In the genomic region with DNA sequence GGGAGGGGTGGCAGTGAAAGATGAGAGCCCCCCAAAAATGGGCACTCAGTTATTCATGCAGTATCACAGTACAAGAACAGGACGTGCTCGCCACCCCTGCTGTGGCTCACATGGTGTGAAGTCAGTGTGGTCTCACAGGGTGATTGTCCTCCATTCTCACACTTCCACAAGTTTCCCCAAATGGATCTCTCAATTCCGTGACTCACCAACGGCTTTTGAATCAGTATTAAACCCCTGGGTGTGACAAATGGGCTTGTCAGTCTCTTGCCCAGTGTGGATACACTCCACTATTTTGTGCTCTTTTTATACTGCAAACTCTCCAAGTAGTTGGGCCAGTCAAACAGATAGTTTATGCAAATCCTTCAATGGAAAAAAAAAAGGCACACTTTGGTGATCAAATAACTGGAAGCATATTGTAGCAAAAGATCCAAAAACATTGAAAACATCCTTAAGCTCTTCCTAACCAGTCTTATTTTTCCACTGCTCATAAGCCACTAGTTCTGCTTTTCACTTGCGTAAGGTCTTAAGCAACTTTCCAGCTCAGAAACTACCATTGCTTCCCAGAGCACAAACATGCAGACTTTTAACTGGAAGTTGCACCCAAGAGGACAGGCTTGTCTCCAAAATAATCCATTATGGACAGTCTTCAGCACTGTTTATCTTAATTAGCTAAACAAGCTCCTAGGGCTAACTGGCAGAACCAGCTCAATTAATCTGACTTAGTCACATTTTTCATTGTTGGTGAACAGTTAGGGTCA, we compare ENCODE assay signal across 12 cellular contexts.
DNase-seq lines count a peak whose midpoint lies in the region; ATAC-seq and TF ChIP-seq lines count a peak whose summit lies in the region.
"Had no signal": no experiment of that assay in that cellular context is flagged by ENCODE, and none has a peak within 500 bp of the region (broad histone marks: within the 10 kb centered on the region; RNA-seq: fewer than 3 reads in every experiment).

No MANE protein-coding gene starts in this region.

- H3K9me3 ChIP-seq in lower lobe of right lung (no peaks in the 10 kb centered on the region), Caco-2 (no peaks in the 10 kb centered on the region)
- H3K9me3 ChIP-seq: vagina had no signal

- H2AFZ ChIP-seq in ACC112 (ENCODE audit: low read length, unreplicated experiment), result peak overlapping the region; percentile 36

- intact Hi-C loops in lower lobe of right lung (cut with DNase I), result no loop called here
- intact Hi-C loops in Caco-2 (cut with micrococcal nuclease; ENCODE audit: unreplicated experiment), result no loop called here

- no peaks in the 10 kb centered on the region for H3K27me3 Mint-ChIP-seq in Caco-2 (ENCODE audit: insufficient read depth, unreplicated experiment)
- peaks cover 2% of the 10 kb centered on the region for H3K27me3 Mint-ChIP-seq in activated CD4-positive, alpha-beta memory T cell treated with anti-CD3 and anti-CD28 coated beads, Interleukin-2, amount 10 ng/mL, durations not matched to agents 7 days and 5 days

- DNase-seq in astrocyte of the hippocampus (ENCODE audit: low read depth, low spot score) (peak; percentile 21), lower lobe of right lung (peak; percentile 38), Caco-2 (no peak), kidney tubule cell (ENCODE audit: low spot score) (no peak), NCI-H1694 (lab: John Stamatoyannopoulos, UW) (no peak)
- no peak for DNase-seq in activated CD4-positive, alpha-beta memory T cell treated with anti-CD3 and anti-CD28 coated beads, Interleukin-2, amount 10 ng/mL, durations not matched to agents 7 days and 5 days
- DNase-seq: hypothalamus, NCI-H2107 had no signal

- POLR2A ChIA-PET in Caco-2 (lab: Charles Lee), result no interaction called here
- POLR2A ChIA-PET in activated CD4-positive, alpha-beta memory T cell treated with anti-CD3 and anti-CD28 coated beads, Interleukin-2, amount 10 ng/mL, durations not matched to agents 7 days and 5 days (lab: Charles Lee), result no interaction called here

- no peak overlapping the region for H3K4me3 Mint-ChIP-seq in Caco-2 (ENCODE audit: unreplicated experiment)
- H3K4me3 Mint-ChIP-seq in activated CD4-positive, alpha-beta memory T cell treated with anti-CD3 and anti-CD28 coated beads, Interleukin-2, amount 10 ng/mL, durations not matched to agents 7 days and 5 days, result no peak overlapping the region

- no peaks in the 10 kb centered on the region for H3K36me3 ChIP-seq in ACC112 (ENCODE audit: insufficient read depth, low read length)
- H3K36me3 ChIP-seq in lower lobe of right lung, result no peaks in the 10 kb centered on the region
- H3K36me3 ChIP-seq in Caco-2 (ENCODE audit: control insufficient read depth, insufficient read depth, low read length), result no peaks in the 10 kb centered on the region
- H3K36me3 ChIP-seq: vagina had no signal

- H3K4me3 ChIP-seq in ACC112 (ENCODE audit: low read depth, low read length) (no peak overlapping the region), lower lobe of right lung (no peak overlapping the region), Caco-2 (ENCODE audit: low read depth, low read length) (no peak overlapping the region)
- H3K4me3 ChIP-seq: GM12878, vagina had no signal

- no peak overlapping the region for H3K27ac Mint-ChIP-seq in Caco-2 (ENCODE audit: unreplicated experiment)
- H3K27ac Mint-ChIP-seq in activated CD4-positive, alpha-beta memory T cell treated with anti-CD3 and anti-CD28 coated beads, Interleukin-2, amount 10 ng/mL, durations not matched to agents 7 days and 5 days, result no peak overlapping the region

- TF ChIP-seq CTCF in lower lobe of right lung (IDR thresholded peaks at IDR 0.05) (no peak), Caco-2 (IDR thresholded peaks at IDR 0.05; ENCODE audit: insufficient read depth in 1 of 2, low read depth in 1 of 2, low read length in 1 of 2, severe bottlenecking in 1 of 2, unreplicated experiment in 1 of 2) (no peak)

- CTCF ChIA-PET in Caco-2 (lab: Charles Lee), result no interaction called here
- CTCF ChIA-PET in activated CD4-positive, alpha-beta memory T cell treated with anti-CD3 and anti-CD28 coated beads, Interleukin-2, amount 10 ng/mL, durations not matched to agents 7 days and 5 days (lab: Charles Lee), result no interaction called here

- H3K4me1 ChIP-seq in ACC112 (ENCODE audit: control insufficient read depth, insufficient read depth, low read length, unreplicated experiment), result peaks cover 29% of the 10 kb centered on the region
- H3K4me1 ChIP-seq in lower lobe of right lung, result no peaks in the 10 kb centered on the region
- H3K4me1 ChIP-seq in Caco-2, result peaks cover 5% of the 10 kb centered on the region

- no peak for TF ChIP-seq EP300 in Ishikawa (IDR thresholded peaks at IDR 0.05; ENCODE audit: borderline replicate concordance)

- ATAC-seq in lower lobe of right lung, result peak; percentile 63 to 64
- ATAC-seq: GM12878 had no signal

- H3K79me2 ChIP-seq in ACC112 (ENCODE audit: control insufficient read depth, insufficient read depth, low read length, unreplicated experiment), result no peaks in the 10 kb centered on the region

- no peaks in the 10 kb centered on the region for H3K4me1 Mint-ChIP-seq in Caco-2 (ENCODE audit: low read depth, unreplicated experiment)
- H3K4me1 Mint-ChIP-seq in activated CD4-positive, alpha-beta memory T cell treated with anti-CD3 and anti-CD28 coated beads, Interleukin-2, amount 10 ng/mL, durations not matched to agents 7 days and 5 days, result no peaks in the 10 kb centered on the region

- no peaks in the 10 kb centered on the region for H3K9me3 Mint-ChIP-seq in Caco-2 (ENCODE audit: unreplicated experiment)
- no peaks in the 10 kb centered on the region for H3K9me3 Mint-ChIP-seq in activated CD4-positive, alpha-beta memory T cell treated with anti-CD3 and anti-CD28 coated beads, Interleukin-2, amount 10 ng/mL, durations not matched to agents 7 days and 5 days

- H3K36me3 Mint-ChIP-seq in Caco-2 (ENCODE audit: insufficient read depth, unreplicated experiment), result no peaks in the 10 kb centered on the region
- no peaks in the 10 kb centered on the region for H3K36me3 Mint-ChIP-seq in activated CD4-positive, alpha-beta memory T cell treated with anti-CD3 and anti-CD28 coated beads, Interleukin-2, amount 10 ng/mL, durations not matched to agents 7 days and 5 days (ENCODE audit: low read depth)

- H3K27me3 ChIP-seq in ACC112 (ENCODE audit: insufficient read depth, low read length), result no peaks in the 10 kb centered on the region
- no peaks in the 10 kb centered on the region for H3K27me3 ChIP-seq in lower lobe of right lung (ENCODE audit: low read depth)
- no peaks in the 10 kb centered on the region for H3K27me3 ChIP-seq in Caco-2 (replicated peaks; ENCODE audit: control insufficient read depth, insufficient read depth, low read length)
- H3K27me3 ChIP-seq: vagina had no signal

- TF ChIP-seq RAD21 in Ishikawa (IDR thresholded peaks at IDR 0.05; ENCODE audit: low read depth), result no peak

- no TSS peak for BruUV-seq in Caco-2 (replicated peaks; lab: Mats Ljungman, UMichigan)

- H3K27ac ChIP-seq in ACC112 (ENCODE audit: low read depth, low read length) (peak overlapping the region; percentile 10; the same call in 1 of the 2 replicates), lower lobe of right lung (no peak overlapping the region)
- H3K27ac ChIP-seq: vagina had no signal

TF ChIP-seq in Ishikawa, 13 proteins besides CTCF, POLR2A, EP300 and RAD21:
- TF ChIP-seq CEBPB (IDR thresholded peaks at IDR 0.05) (0 out of 2 replicates have a peak, but pooled peaks have one; percentile 31), CREB1 (IDR thresholded peaks at IDR 0.05; ENCODE audit: low read depth) (no peak)

Comparison
In these comparisons a context has a peak if more than half of its experiments do, and no peak if none do; other contexts are left out.
1. DNase-seq: peak in astrocyte of the hippocampus (single experiment) and lower lobe of right lung (single experiment); none in Caco-2 (0 of 2), activated CD4-positive, alpha-beta memory T cell treated with anti-CD3 and anti-CD28 coated beads, Interleukin-2, amount 10 ng/mL, durations not matched to agents 7 days and 5 days (single experiment), kidney tubule cell (single experiment) and NCI-H1694 (single experiment).